In genomic region chr18:8037296-8037695, GRCh38 we compare ENCODE assay signal across 32 cellular contexts.
"Had no signal": no experiment of that assay in that cellular context is flagged by ENCODE, and none has a peak within 500 bp of the region (broad histone marks: within the 10 kb centered on the region; RNA-seq: fewer than 3 reads in every experiment).

No MANE protein-coding gene starts in this region.

- H3K4me1 ChIP-seq: body of pancreas had no signal

- H3K27me3 Mint-ChIP-seq: activated B cell treated with CpG ODN at 0.5 μM for 24 hours; activated CD4-positive, alpha-beta memory T cell treated with anti-CD3 and anti-CD28 coated beads, Interleukin-2, amount 10 ng/mL, durations not matched to agents 7 days and 5 days; activated CD4-positive, alpha-beta T cell treated with anti-CD3 and anti-CD28 coated beads, Interleukin-2, amount 10 ng/mL, durations not matched to agents 24 days and 14 days; activated naive CD8-positive, alpha-beta T cell treated with anti-CD3 and anti-CD28 coated beads for 36 hours; activated naive CD8-positive, alpha-beta T cell treated with anti-CD3 and anti-CD28 coated beads, Interleukin-2, amount 50 U/mL, for 24 hours; T-helper 17 cell had no signal

- H3K27me3 ChIP-seq: adrenal gland, body of pancreas, dorsolateral prefrontal cortex had no signal

- H3K9me3 Mint-ChIP-seq: activated B cell treated with CpG ODN at 0.5 μM for 24 hours; activated CD4-positive, alpha-beta memory T cell treated with anti-CD3 and anti-CD28 coated beads, Interleukin-2, amount 10 ng/mL, durations not matched to agents 7 days and 5 days; activated CD4-positive, alpha-beta T cell treated with anti-CD3 and anti-CD28 coated beads, Interleukin-2, amount 10 ng/mL, durations not matched to agents 24 days and 14 days; activated naive CD8-positive, alpha-beta T cell treated with anti-CD3 and anti-CD28 coated beads for 36 hours; activated naive CD8-positive, alpha-beta T cell treated with anti-CD3 and anti-CD28 coated beads, Interleukin-2, amount 50 U/mL, for 24 hours; activated T-helper 1 cell treated with anti-CD3 and anti-CD28 coated beads, Interleukin-12 subunit alpha, Interleukin-12 subunit beta, Interleukin-2, Interleukin-4 antibody, amounts not matched to agents 30 ng/mL and 10 ng/mL and 1 ng/mL, durations not matched to agents 14 hours and 24 hours and 36 hours; dendritic cell treated with granulocyte-macrophage colony-stimulating factor and Interleukin-4, amounts not matched to agents 40 ng/mL and 50 ng/mL, for 4 days; endodermal cell; T-helper 2 cell treated with Interferon-gamma antibody and Interleukin-4, amounts not matched to agents 5 μg/mL and 100 μg/mL, for 36 hours had no signal

- H3K4me3 ChIP-seq: adrenal gland, body of pancreas, coronary artery, dorsolateral prefrontal cortex had no signal

- H3K36me3 ChIP-seq: adrenal gland, WERI-Rb-1 had no signal

- H3K4me3 Mint-ChIP-seq: activated B cell treated with CpG ODN at 0.5 μM for 24 hours; activated CD4-positive, alpha-beta memory T cell treated with anti-CD3 and anti-CD28 coated beads, Interleukin-2, amount 10 ng/mL, durations not matched to agents 7 days and 5 days; activated CD4-positive, alpha-beta T cell treated with anti-CD3 and anti-CD28 coated beads, Interleukin-2, amount 10 ng/mL, durations not matched to agents 24 days and 14 days; activated naive CD8-positive, alpha-beta T cell treated with anti-CD3 and anti-CD28 coated beads for 36 hours; activated naive CD8-positive, alpha-beta T cell treated with anti-CD3 and anti-CD28 coated beads, Interleukin-2, amount 50 U/mL, for 24 hours; activated T-cell treated with anti-CD3 and anti-CD28 coated beads, Interleukin-2, amount 50 U/mL, for 4 hours; activated T-helper 1 cell treated with anti-CD3 and anti-CD28 coated beads, Interleukin-12 subunit alpha, Interleukin-12 subunit beta, Interleukin-2, Interleukin-4 antibody, amounts not matched to agents 30 ng/mL and 10 ng/mL and 1 ng/mL, durations not matched to agents 14 hours and 24 hours and 36 hours; dendritic cell treated with granulocyte-macrophage colony-stimulating factor and Interleukin-4, amounts not matched to agents 40 ng/mL and 50 ng/mL, for 4 days; endodermal cell; T-helper 17 cell; T-helper 2 cell treated with Interferon-gamma antibody and Interleukin-4, amounts not matched to agents 5 μg/mL and 100 μg/mL, for 36 hours had no signal

- H3K27ac ChIP-seq: adrenal gland, body of pancreas, coronary artery, dorsolateral prefrontal cortex, WERI-Rb-1 had no signal

- H3K27ac Mint-ChIP-seq: activated B cell treated with CpG ODN at 0.5 μM for 24 hours; activated CD4-positive, alpha-beta memory T cell treated with anti-CD3 and anti-CD28 coated beads, Interleukin-2, amount 10 ng/mL, durations not matched to agents 7 days and 5 days; activated CD4-positive, alpha-beta T cell treated with anti-CD3 and anti-CD28 coated beads, Interleukin-2, amount 10 ng/mL, durations not matched to agents 24 days and 14 days; activated naive CD8-positive, alpha-beta T cell treated with anti-CD3 and anti-CD28 coated beads for 36 hours; activated naive CD8-positive, alpha-beta T cell treated with anti-CD3 and anti-CD28 coated beads, Interleukin-2, amount 50 U/mL, for 24 hours; activated T-helper 1 cell treated with anti-CD3 and anti-CD28 coated beads, Interleukin-12 subunit alpha, Interleukin-12 subunit beta, Interleukin-2, Interleukin-4 antibody, amounts not matched to agents 30 ng/mL and 10 ng/mL and 1 ng/mL, durations not matched to agents 14 hours and 24 hours and 36 hours; dendritic cell treated with granulocyte-macrophage colony-stimulating factor and Interleukin-4, amounts not matched to agents 40 ng/mL and 50 ng/mL, for 4 days; endodermal cell; T-helper 17 cell; T-helper 2 cell treated with Interferon-gamma antibody and Interleukin-4, amounts not matched to agents 5 μg/mL and 100 μg/mL, for 36 hours had no signal

- H3K36me3 Mint-ChIP-seq: activated naive CD8-positive, alpha-beta T cell treated with anti-CD3 and anti-CD28 coated beads for 36 hours had no signal

- H3K9me3 ChIP-seq: adrenal gland, body of pancreas had no signal

- ATAC-seq: activated CD4-positive, CD25-positive, alpha-beta regulatory T cell treated with anti-CD3 and anti-CD28 coated beads, Interleukin-2, amount 50 U/mL, for 24 hours; activated naive CD8-positive, alpha-beta T cell treated with anti-CD3 and anti-CD28 coated beads, Interleukin-2, amount 50 U/mL, for 24 hours; body of pancreas; esophagus mucosa; T-helper 17 cell had no signal

- H3K4me1 Mint-ChIP-seq: activated B cell treated with CpG ODN at 0.5 μM for 24 hours; activated CD4-positive, alpha-beta memory T cell treated with anti-CD3 and anti-CD28 coated beads, Interleukin-2, amount 10 ng/mL, durations not matched to agents 7 days and 5 days; activated CD4-positive, alpha-beta T cell treated with anti-CD3 and anti-CD28 coated beads, Interleukin-2, amount 10 ng/mL, durations not matched to agents 24 days and 14 days; activated naive CD8-positive, alpha-beta T cell treated with anti-CD3 and anti-CD28 coated beads for 36 hours; activated naive CD8-positive, alpha-beta T cell treated with anti-CD3 and anti-CD28 coated beads, Interleukin-2, amount 50 U/mL, for 24 hours; T-helper 17 cell had no signal

- DNase-seq: activated B cell treated with CpG ODN at 0.5 μM for 24 hours; activated CD4-positive, alpha-beta memory T cell treated with anti-CD3 and anti-CD28 coated beads, Interleukin-2, amount 10 ng/mL, durations not matched to agents 7 days and 5 days; activated CD4-positive, alpha-beta T cell treated with anti-CD3 and anti-CD28 coated beads, Interleukin-2, amount 50 U/mL, for 4 hours; activated CD8-positive, alpha-beta memory T cell treated with anti-CD3 and anti-CD28 coated beads, Interleukin-2, amount 50 U/mL, for 48 hours; activated gamma-delta T cell; activated naive CD4-positive, alpha-beta T cell treated with anti-CD3 and anti-CD28 coated beads, Interleukin-2, amount 50 U/mL, for 16 hours; activated naive CD4-positive, alpha-beta T cell treated with Interleukin-2 at 50 U/mL for 16 hours; activated naive CD8-positive, alpha-beta T cell treated with anti-CD3 and anti-CD28 coated beads for 36 hours; activated naive CD8-positive, alpha-beta T cell treated with anti-CD3 and anti-CD28 coated beads, Interleukin-2, amount 50 U/mL, for 24 hours; activated T-cell treated with anti-CD3 and anti-CD28 coated beads for 4 hours; activated T-cell treated with anti-CD3 and anti-CD28 coated beads, Interleukin-2, amount 50 U/mL, for 4 hours; adrenal gland; amygdala; aorta; body of pancreas; central memory CD4-positive, alpha-beta T cell; dorsolateral prefrontal cortex; effector memory CD4-positive, alpha-beta T cell; endodermal cell; foreskin fibroblast; head of caudate nucleus; T-helper 1 cell; T-helper 17 cell; T1000; WERI-Rb-1 had no signal
